8 cellular contexts compared by ENCODE assay signal in the genomic region with DNA sequence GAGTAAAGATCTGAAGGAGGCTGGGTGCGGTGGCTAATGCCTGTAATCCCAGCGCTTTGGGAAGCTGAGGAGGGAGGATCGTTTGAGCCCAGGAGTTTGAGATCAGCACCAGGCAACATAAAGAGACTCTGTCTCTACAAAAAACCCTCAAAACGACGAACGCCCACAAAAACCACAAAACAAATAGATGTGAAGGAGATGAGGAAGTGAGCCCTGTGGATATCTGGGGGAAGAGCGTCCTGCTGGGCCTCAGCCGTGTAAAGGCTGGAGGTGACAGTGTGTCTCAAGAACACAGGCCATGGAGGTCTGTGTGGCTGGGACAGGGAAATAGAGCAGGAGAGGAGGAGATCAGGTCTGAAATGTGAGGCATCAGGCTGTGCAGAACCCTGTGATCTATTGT.
DNase-seq lines count a peak whose midpoint lies in the region; ATAC-seq lines count a peak whose summit lies in the region.

No MANE protein-coding gene starts in this region.

- H3K4me3 Mint-ChIP-seq in activated naive CD8-positive, alpha-beta T cell treated with anti-CD3 and anti-CD28 coated beads, Interleukin-2, amount 50 U/mL, for 24 hours: no peak overlapping the region
- H3K4me3 Mint-ChIP-seq in effector memory CD8-positive, alpha-beta T cell: no peak overlapping the region

- peaks cover 17% of the 10 kb centered on the region for H3K4me1 Mint-ChIP-seq in activated naive CD8-positive, alpha-beta T cell treated with anti-CD3 and anti-CD28 coated beads, Interleukin-2, amount 50 U/mL, for 24 hours
- peaks cover 8 to 24% of the 10 kb centered on the region in 2 donors for H3K4me1 Mint-ChIP-seq in effector memory CD8-positive, alpha-beta T cell (ENCODE audit: low read depth in 2 of 2)

- H3K36me3 Mint-ChIP-seq in activated naive CD8-positive, alpha-beta T cell treated with anti-CD3 and anti-CD28 coated beads, Interleukin-2, amount 50 U/mL, for 24 hours (ENCODE audit: low read depth): peaks cover 15% of the 10 kb centered on the region
- H3K36me3 Mint-ChIP-seq in effector memory CD8-positive, alpha-beta T cell (ENCODE audit: insufficient read depth): peaks cover 3% of the 10 kb centered on the region

- DNase-seq in KG1 (lab: John Stamatoyannopoulos, UW) (peak; percentile 12), NCI-H446 (lab: John Stamatoyannopoulos, UW) (no peak), HuH-7.5 (ENCODE audit: low spot score) (no peak), SHP77 treated with DMSO at 0.1 percent for 48 hours (lab: John Stamatoyannopoulos, UW) (no peak)
- DNase-seq in activated naive CD8-positive, alpha-beta T cell treated with anti-CD3 and anti-CD28 coated beads, Interleukin-2, amount 50 U/mL, for 24 hours: peak; percentile 8
- no peak for DNase-seq in effector memory CD8-positive, alpha-beta T cell

- H3K9me3 Mint-ChIP-seq in activated naive CD8-positive, alpha-beta T cell treated with anti-CD3 and anti-CD28 coated beads, Interleukin-2, amount 50 U/mL, for 24 hours: no peaks in the 10 kb centered on the region
- no peaks in the 10 kb centered on the region for H3K9me3 Mint-ChIP-seq in effector memory CD8-positive, alpha-beta T cell

- H3K27ac Mint-ChIP-seq in activated naive CD8-positive, alpha-beta T cell treated with anti-CD3 and anti-CD28 coated beads, Interleukin-2, amount 50 U/mL, for 24 hours: peak overlapping the region; percentile 43
- peak overlapping the region in 1 of 2 donors; percentile 9 for H3K27ac Mint-ChIP-seq in effector memory CD8-positive, alpha-beta T cell

- H3K27me3 Mint-ChIP-seq in activated naive CD8-positive, alpha-beta T cell treated with anti-CD3 and anti-CD28 coated beads, Interleukin-2, amount 50 U/mL, for 24 hours: no peaks in the 10 kb centered on the region
- H3K27me3 Mint-ChIP-seq in effector memory CD8-positive, alpha-beta T cell: no peaks in the 10 kb centered on the region

- ATAC-seq in GM18502 (IDR thresholded peaks at IDR 0.05; ENCODE audit: poor library complexity, unreplicated experiment) (peak; percentile 91), GM21737 (IDR thresholded peaks at IDR 0.05; ENCODE audit: unreplicated experiment) (peak; percentile 75)
- ATAC-seq in activated naive CD8-positive, alpha-beta T cell treated with anti-CD3 and anti-CD28 coated beads, Interleukin-2, amount 50 U/mL, for 24 hours: peak; percentile 52
- ATAC-seq in effector memory CD8-positive, alpha-beta T cell (replicated peaks): no peak

Comparison
In these comparisons a context has a peak if more than half of its experiments do, and no peak if none do; other contexts are left out.
1. DNase-seq: peak in KG1 (single experiment) and activated naive CD8-positive, alpha-beta T cell treated with anti-CD3 and anti-CD28 coated beads, Interleukin-2, amount 50 U/mL, for 24 hours (single experiment); none in NCI-H446 (0 of 2), HuH-7.5 (single experiment), SHP77 treated with DMSO at 0.1 percent for 48 hours (single experiment) and effector memory CD8-positive, alpha-beta T cell (0 of 3).